ENCODE assay signal across 23 cellular contexts in genomic region chr1:228868731-228869024, GRCh38.
"Had no signal": no experiment of that assay in that cellular context is flagged by ENCODE, and none has a peak within 500 bp of the region (broad histone marks: within the 10 kb centered on the region; RNA-seq: fewer than 3 reads in every experiment).

No MANE protein-coding gene starts in this region.

- DNase-seq: activated B cell treated with CpG ODN at 0.5 μM for 24 hours; activated CD4-positive, alpha-beta memory T cell treated with anti-CD3 and anti-CD28 coated beads for 36 hours; activated CD4-positive, alpha-beta T cell treated with anti-CD3 and anti-CD28 coated beads for 4 hours; activated CD4-positive, alpha-beta T cell treated with anti-CD3 and anti-CD28 coated beads, Interleukin-2, amount 50 U/mL, for 1 hour; activated CD4-positive, CD25-positive, alpha-beta regulatory T cell treated with anti-CD3 and anti-CD28 coated beads, Interleukin-2, amount 50 U/mL, for 72 hours; activated gamma-delta T cell; activated naive CD4-positive, alpha-beta T cell treated with Interleukin-2 at 50 U/mL for 16 hours; activated naive CD8-positive, alpha-beta T cell treated with anti-CD3 and anti-CD28 coated beads, Interleukin-2, amount 10 ng/mL, durations not matched to agents 7 days and 5 days; activated T-cell treated with anti-CD3 and anti-CD28 coated beads, Interleukin-2, amount 50 U/mL, for 24 hours; amygdala; NK-92 treated with Interleukin-12 subunit alpha and Interleukin-12 subunit beta, amount 100 ng/mL, for 24 hours; PC-9; SIG-M5; SW 1271; T-helper 1 cell; T-helper 2 cell; T-helper 9 cell had no signal

- H3K27ac ChIP-seq: ascending aorta, cardiac muscle cell, PC-9, RWPE1, VCaP had no signal

- H3K27ac Mint-ChIP-seq: activated B cell treated with CpG ODN at 0.5 μM for 24 hours; activated CD4-positive, alpha-beta memory T cell treated with anti-CD3 and anti-CD28 coated beads for 36 hours; activated naive CD8-positive, alpha-beta T cell treated with anti-CD3 and anti-CD28 coated beads, Interleukin-2, amount 10 ng/mL, durations not matched to agents 7 days and 5 days; activated T-cell treated with anti-CD3 and anti-CD28 coated beads, Interleukin-2, amount 50 U/mL, for 24 hours; activated T-helper 2 cell treated with anti-CD3 and anti-CD28 coated beads, Interferon-gamma antibody, Interleukin-2, Interleukin-4, amounts not matched to agents 10 μg/mL and 5 μg/mL and 100 μg/mL, durations not matched to agents 14 hours and 24 hours and 36 hours had no signal

- H3K9me3 Mint-ChIP-seq: activated B cell treated with CpG ODN at 0.5 μM for 24 hours; activated CD4-positive, alpha-beta memory T cell treated with anti-CD3 and anti-CD28 coated beads for 36 hours; activated naive CD4-positive, alpha-beta T cell treated with anti-CD3 and anti-CD28 coated beads, Interleukin-2, amount 50 U/mL, for 24 hours; activated naive CD8-positive, alpha-beta T cell treated with anti-CD3 and anti-CD28 coated beads, Interleukin-2, amount 10 ng/mL, durations not matched to agents 7 days and 5 days; activated T-cell treated with anti-CD3 and anti-CD28 coated beads, Interleukin-2, amount 50 U/mL, for 24 hours; activated T-helper 2 cell treated with anti-CD3 and anti-CD28 coated beads, Interferon-gamma antibody, Interleukin-2, Interleukin-4, amounts not matched to agents 10 μg/mL and 5 μg/mL and 100 μg/mL, durations not matched to agents 14 hours and 24 hours and 36 hours had no signal

- H3K36me3 Mint-ChIP-seq: activated CD4-positive, alpha-beta memory T cell treated with anti-CD3 and anti-CD28 coated beads for 36 hours; activated naive CD4-positive, alpha-beta T cell treated with anti-CD3 and anti-CD28 coated beads, Interleukin-2, amount 50 U/mL, for 24 hours; activated naive CD8-positive, alpha-beta T cell treated with anti-CD3 and anti-CD28 coated beads, Interleukin-2, amount 10 ng/mL, durations not matched to agents 7 days and 5 days had no signal

- H3K4me3 Mint-ChIP-seq: activated B cell treated with CpG ODN at 0.5 μM for 24 hours; activated CD4-positive, alpha-beta memory T cell treated with anti-CD3 and anti-CD28 coated beads for 36 hours; activated naive CD4-positive, alpha-beta T cell treated with anti-CD3 and anti-CD28 coated beads, Interleukin-2, amount 50 U/mL, for 24 hours; activated naive CD8-positive, alpha-beta T cell treated with anti-CD3 and anti-CD28 coated beads, Interleukin-2, amount 10 ng/mL, durations not matched to agents 7 days and 5 days; activated T-cell treated with anti-CD3 and anti-CD28 coated beads, Interleukin-2, amount 50 U/mL, for 24 hours had no signal

- H3K27me3 Mint-ChIP-seq: activated CD4-positive, alpha-beta memory T cell treated with anti-CD3 and anti-CD28 coated beads for 36 hours; activated naive CD4-positive, alpha-beta T cell treated with anti-CD3 and anti-CD28 coated beads, Interleukin-2, amount 50 U/mL, for 24 hours; activated T-cell treated with anti-CD3 and anti-CD28 coated beads, Interleukin-2, amount 50 U/mL, for 24 hours had no signal
